16 cellular contexts compared by ENCODE assay signal in genomic region chr5:34570721-34571379, GRCh38.
DNase-seq lines count a peak whose midpoint lies in the region; ATAC-seq, FAIRE-seq and TF ChIP-seq lines count a peak whose summit lies in the region.
"Had no signal": no experiment of that assay in that cellular context is flagged by ENCODE, and none has a peak within 500 bp of the region (broad histone marks: within the 10 kb centered on the region; RNA-seq: fewer than 3 reads in every experiment).

No MANE protein-coding gene starts in this region.

- TF ChIP-seq CTCF in MCF 10A (IDR thresholded peaks at IDR 0.05; ENCODE audit: unreplicated experiment) (no peak), breast epithelium (IDR thresholded peaks at IDR 0.05) (no peak), astrocyte (IDR thresholded peaks at IDR 0.05; ENCODE audit: insufficient read depth, low read depth, low read length) (no peak), gastroesophageal sphincter (IDR thresholded peaks at IDR 0.05) (no peak), coronary artery (IDR thresholded peaks at IDR 0.05) (no peak)

- ATAC-seq in gastroesophageal sphincter (peak; percentile 28), aorta (ENCODE audit: low FRiP score) (peak; percentile 36), HG03457 (IDR thresholded peaks at IDR 0.05; ENCODE audit: unreplicated experiment) (no peak)
- ATAC-seq: left colon, T-cell, upper lobe of right lung had no signal

- H3K36me3 Mint-ChIP-seq in MCF 10A (ENCODE audit: insufficient read depth, unreplicated experiment) (no peaks in the 10 kb centered on the region), astrocyte (ENCODE audit: low read depth, unreplicated experiment) (no peaks in the 10 kb centered on the region)
- H3K36me3 Mint-ChIP-seq: T-cell had no signal

- H3K27ac Mint-ChIP-seq in MCF 10A (ENCODE audit: low read depth, unreplicated experiment) = no peak overlapping the region
- peak overlapping the region; percentile 99 for H3K27ac Mint-ChIP-seq in astrocyte (ENCODE audit: unreplicated experiment)
- H3K27ac Mint-ChIP-seq: T-cell had no signal

- H2AFZ ChIP-seq in astrocyte (ENCODE audit: low read depth, low read length) = no peak overlapping the region

- CTCF ChIA-PET in MCF 10A (lab: Yijun Ruan, JAX) = interaction anchor here (0.7 kb wide), 1 partner anchor 17 kb away, joined by 3 read pairs; no protein-coding TSS in a partner anchor

- 37 to 54% methylated on average over 4 of the region's 4 CpGs for WGBS in gastroesophageal sphincter (ENCODE audit: low coverage in 1 of 2), 2 donors
- WGBS in aorta, 2 donors = 41 to 43% methylated on average over 4 of the region's 4 CpGs

- TF ChIP-seq POLR2A in breast epithelium (IDR thresholded peaks at IDR 0.05) (no peak), gastroesophageal sphincter (IDR thresholded peaks at IDR 0.05) (no peak)

- H3K4me2 ChIP-seq in astrocyte (ENCODE audit: low read length) = peak overlapping the region; percentile 80

- BruUV-seq in MCF 10A (replicated peaks; lab: Mats Ljungman, UMichigan) = TSS peak; percentile 65

- intact Hi-C loops in MCF 10A (cut with micrococcal nuclease) (no loop called here), breast epithelium (cut with DNase I; ENCODE audit: low total_unique reads) (no loop called here), aorta (cut with DNase I) (no loop called here)

- no peak for TF ChIP-seq EP300 in gastroesophageal sphincter (IDR thresholded peaks at IDR 0.05)

- POLR2A ChIA-PET in MCF 10A (lab: Yijun Ruan, JAX) = no interaction called here

- H3K9me3 ChIP-seq in breast epithelium (no peaks in the 10 kb centered on the region), astrocyte (ENCODE audit: insufficient read depth, low read depth, low read length) (no peaks in the 10 kb centered on the region), gastroesophageal sphincter (no peaks in the 10 kb centered on the region), aorta (ENCODE audit: control insufficient read depth, low read length) (no peaks in the 10 kb centered on the region)
- H3K9me3 ChIP-seq: upper lobe of right lung had no signal

- peak overlapping the region in 1 of 2 donors; percentile 58 for H3K27ac ChIP-seq in breast epithelium
- peak overlapping the region; percentile 94 for H3K27ac ChIP-seq in astrocyte (ENCODE audit: low read depth, low read length)
- H3K27ac ChIP-seq in gastroesophageal sphincter = no peak overlapping the region
- H3K27ac ChIP-seq in aorta (ENCODE audit: low read depth in 1 of 2, low read length in 2 of 2) = no peak overlapping the region
- H3K27ac ChIP-seq in coronary artery = no peak overlapping the region
- H3K27ac ChIP-seq: upper lobe of right lung had no signal

- H3K9me3 Mint-ChIP-seq in MCF 10A (ENCODE audit: unreplicated experiment) = no peaks in the 10 kb centered on the region
- no peaks in the 10 kb centered on the region for H3K9me3 Mint-ChIP-seq in astrocyte (ENCODE audit: unreplicated experiment)
- H3K9me3 Mint-ChIP-seq: T-cell had no signal

- H3K36me3 ChIP-seq in breast epithelium (no peaks in the 10 kb centered on the region), astrocyte (ENCODE audit: insufficient read depth, low read length) (no peaks in the 10 kb centered on the region), gastroesophageal sphincter (no peaks in the 10 kb centered on the region), aorta (ENCODE audit: control insufficient read depth in 1 of 2, insufficient read depth in 2 of 2, low read length in 1 of 2) (no peaks in the 10 kb centered on the region)
- H3K36me3 ChIP-seq: upper lobe of right lung had no signal

- no peaks in the 10 kb centered on the region for H3K4me1 ChIP-seq in breast epithelium
- H3K4me1 ChIP-seq in astrocyte (ENCODE audit: insufficient read depth, low read length) = peaks cover 24% of the 10 kb centered on the region
- no peaks in the 10 kb centered on the region for H3K4me1 ChIP-seq in gastroesophageal sphincter
- peaks cover 0 to 5% of the 10 kb centered on the region in 2 donors for H3K4me1 ChIP-seq in aorta (ENCODE audit: control insufficient read depth in 1 of 2, insufficient read depth in 2 of 2, low read length in 2 of 2)
- H3K4me1 ChIP-seq: upper lobe of right lung had no signal

- H3K4me3 ChIP-seq in breast epithelium (no peak overlapping the region), astrocyte (ENCODE audit: insufficient read depth, low read depth, low read length) (no peak overlapping the region), gastroesophageal sphincter (no peak overlapping the region), aorta (ENCODE audit: low read length in 2 of 2) (no peak overlapping the region), coronary artery (no peak overlapping the region)
- H3K4me3 ChIP-seq: upper lobe of right lung had no signal

- no peaks in the 10 kb centered on the region for H4K20me1 ChIP-seq in astrocyte (ENCODE audit: insufficient read depth, low read length)

- peak; percentile 70 for FAIRE-seq in astrocyte (lab: Jason Lieb, UNC)
- FAIRE-seq in RCC 7860 (lab: Jason Lieb, UNC) = no peak
- FAIRE-seq: GM18507 had no signal

- H3K4me3 Mint-ChIP-seq in MCF 10A (ENCODE audit: unreplicated experiment) = no peak overlapping the region
- no peak overlapping the region for H3K4me3 Mint-ChIP-seq in astrocyte (ENCODE audit: unreplicated experiment)
- H3K4me3 Mint-ChIP-seq: T-cell had no signal

- H3K27me3 Mint-ChIP-seq in MCF 10A (ENCODE audit: insufficient read depth, unreplicated experiment) (no peaks in the 10 kb centered on the region), astrocyte (ENCODE audit: low read depth, unreplicated experiment) (no peaks in the 10 kb centered on the region)

- H3K27me3 ChIP-seq in breast epithelium (no peaks in the 10 kb centered on the region), astrocyte (ENCODE audit: insufficient read depth, low read length) (no peaks in the 10 kb centered on the region), gastroesophageal sphincter (no peaks in the 10 kb centered on the region), aorta (ENCODE audit: control insufficient read depth in 1 of 2, insufficient read depth in 2 of 2, low read length in 1 of 2) (no peaks in the 10 kb centered on the region)
- H3K27me3 ChIP-seq: upper lobe of right lung had no signal

- H3K79me2 ChIP-seq in astrocyte (ENCODE audit: insufficient read depth, low read length) = no peaks in the 10 kb centered on the region

- H3K4me1 Mint-ChIP-seq in MCF 10A (ENCODE audit: insufficient read depth, unreplicated experiment) (peaks cover 11% of the 10 kb centered on the region), astrocyte (ENCODE audit: low read depth, unreplicated experiment) (peaks cover 34% of the 10 kb centered on the region)
- H3K4me1 Mint-ChIP-seq: T-cell had no signal

- DNase-seq in MCF 10A (ENCODE audit: unreplicated experiment) (peak; percentile 21), breast epithelium (ENCODE audit: low spot score in 2 of 2) (no peak), astrocyte (ENCODE audit: low read depth) (peak; percentile 91), aorta (no peak), coronary artery (ENCODE audit: low spot score) (no peak), RCC 7860 (ENCODE audit: low spot score) (no peak)
- DNase-seq: ACHN; activated effector memory CD4-positive, alpha-beta T cell treated with anti-CD3 and anti-CD28 coated beads, Interleukin-2, amount 50 U/mL, for 16 hours; left colon; NCI-H2081; stimulated activated CD4-positive, alpha-beta T cell treated with anti-CD3 and anti-CD28 coated beads, Interleukin-12 subunit alpha, Interleukin-12 subunit beta, amount 100 ng/mL, for 4 hours; T-cell; upper lobe of right lung had no signal

- H3K9ac ChIP-seq in astrocyte (ENCODE audit: low read length) = peak overlapping the region; percentile 71

Comparison
In these comparisons a context has a peak if more than half of its experiments do, and no peak if none do; other contexts are left out.
1. DNase-seq: peak in MCF 10A (single experiment) and astrocyte (single experiment); none in breast epithelium (0 of 2), aorta (0 of 2), coronary artery (single experiment) and RCC 7860 (single experiment).